17 cellular contexts compared by ENCODE assay signal in genomic region chr5:180099733-180100611, GRCh38. TPM values are rescaled to one million over a fixed set of nuclear protein-coding genes. Genes with fewer than 3 reads are reported as not detected.
A peak's percentile ranks its signal among the peaks of the same experiment; 100 is the strongest.
DNase-seq lines count a peak whose midpoint lies in the region; ATAC-seq and TF ChIP-seq lines count a peak whose summit lies in the region.
"Had no signal": no experiment of that assay in that cellular context is flagged by ENCODE, and none has a peak within 500 bp of the region (broad histone marks: within the 10 kb centered on the region; RNA-seq: fewer than 3 reads in every experiment).

No MANE protein-coding gene starts in this region.

- no peak overlapping the region for H3K4me2 ChIP-seq in osteoblast (ENCODE audit: insufficient read depth, low read length)

- intact Hi-C loops in left ventricle myocardium superior (cut with micrococcal nuclease) (no loop called here), left ventricle myocardium inferior (cut with micrococcal nuclease) (no loop called here)

- no peaks in the 10 kb centered on the region for H3K36me3 ChIP-seq in left ventricle myocardium inferior
- no peaks in the 10 kb centered on the region for H3K36me3 ChIP-seq in osteoblast (ENCODE audit: insufficient read depth, low read length)

- no peaks in the 10 kb centered on the region for H3K4me1 Mint-ChIP-seq in T-helper 2 cell treated with Interferon-gamma antibody and Interleukin-4, amounts not matched to agents 5 μg/mL and 100 μg/mL, for 36 hours (ENCODE audit: low read depth)

- H3K27ac ChIP-seq in left ventricle myocardium inferior (replicated peaks) (no peak overlapping the region), coronary artery (no peak overlapping the region), osteoblast (ENCODE audit: low read depth, low read length) (no peak overlapping the region)
- H3K27ac ChIP-seq: GM23248, RWPE1 had no signal

- H3K4me3 Mint-ChIP-seq in T-helper 2 cell treated with Interferon-gamma antibody and Interleukin-4, amounts not matched to agents 5 μg/mL and 100 μg/mL, for 36 hours = no peak overlapping the region

- no peaks in the 10 kb centered on the region for H3K4me1 ChIP-seq in left ventricle myocardium inferior
- peaks cover 3% of the 10 kb centered on the region for H3K4me1 ChIP-seq in osteoblast (ENCODE audit: insufficient read depth, low read length)

- no peaks in the 10 kb centered on the region for H4K20me1 ChIP-seq in osteoblast (ENCODE audit: insufficient read depth, low read length)

- H3K79me2 ChIP-seq in osteoblast (ENCODE audit: insufficient read depth, low read length) = no peaks in the 10 kb centered on the region

- H3K9me3 ChIP-seq in left ventricle myocardium inferior (replicated peaks) = no peaks in the 10 kb centered on the region
- H3K9me3 ChIP-seq in osteoblast (ENCODE audit: low read depth, low read length) = no peaks in the 10 kb centered on the region

- no peak overlapping the region for H2AFZ ChIP-seq in osteoblast (ENCODE audit: low read length)
- H2AFZ ChIP-seq: GM23248 had no signal

- no peak for ATAC-seq in left ventricle myocardium superior
- ATAC-seq in HG02798 (IDR thresholded peaks at IDR 0.05; ENCODE audit: poor library complexity, unreplicated experiment) = no peak
- ATAC-seq: HCT116 had no signal

- H3K27ac Mint-ChIP-seq in T-helper 2 cell treated with Interferon-gamma antibody and Interleukin-4, amounts not matched to agents 5 μg/mL and 100 μg/mL, for 36 hours = no peak overlapping the region

- H3K9me3 Mint-ChIP-seq in T-helper 2 cell treated with Interferon-gamma antibody and Interleukin-4, amounts not matched to agents 5 μg/mL and 100 μg/mL, for 36 hours = no peaks in the 10 kb centered on the region

- DNase-seq in left ventricle myocardium superior = peak; percentile 17
- no peak for DNase-seq in left ventricle myocardium inferior
- DNase-seq in coronary artery (ENCODE audit: low spot score) = peak; percentile 64
- peak; percentile 49 for DNase-seq in osteoblast (ENCODE audit: insufficient read length, low spot score, missing footprints)
- no peak for DNase-seq in HuH-7.5 (ENCODE audit: low spot score)
- DNase-seq in T-helper 2 cell treated with Interferon-gamma antibody and Interleukin-4, amounts not matched to agents 5 μg/mL and 100 μg/mL, for 36 hours (ENCODE audit: low spot score) = no peak
- DNase-seq: COR-L47; GM23248; KBM-7; MV-4-11; NCI-H1417 treated with DMSO at 0.1 percent for 48 hours; NCI-H1930; NK-92 treated with Interleukin-12 subunit alpha and Interleukin-12 subunit beta, amount 100 ng/mL, for 24 hours; OCI-M1 had no signal

- peaks cover 66% of the 10 kb centered on the region for H3K27me3 ChIP-seq in left ventricle myocardium inferior (ENCODE audit: low read depth)
- H3K27me3 ChIP-seq in osteoblast (ENCODE audit: insufficient read depth, low read length) = no peaks in the 10 kb centered on the region

- no peaks in the 10 kb centered on the region for H3K36me3 Mint-ChIP-seq in T-helper 2 cell treated with Interferon-gamma antibody and Interleukin-4, amounts not matched to agents 5 μg/mL and 100 μg/mL, for 36 hours (ENCODE audit: low read depth)

- H3K27me3 Mint-ChIP-seq in T-helper 2 cell treated with Interferon-gamma antibody and Interleukin-4, amounts not matched to agents 5 μg/mL and 100 μg/mL, for 36 hours (ENCODE audit: low read depth) = peaks cover 2% of the 10 kb centered on the region

- H3K4me3 ChIP-seq in left ventricle myocardium inferior = no peak overlapping the region
- no peak overlapping the region for H3K4me3 ChIP-seq in coronary artery
- H3K4me3 ChIP-seq in osteoblast (ENCODE audit: insufficient read depth, low read length) = no peak overlapping the region
- H3K4me3 ChIP-seq: GM23248 had no signal

- no peak for TF ChIP-seq CTCF in left ventricle myocardium inferior (IDR thresholded peaks at IDR 0.05; ENCODE audit: borderline replicate concordance)
- TF ChIP-seq CTCF in coronary artery (IDR thresholded peaks at IDR 0.05) = no peak
- no peak for TF ChIP-seq CTCF in osteoblast (IDR thresholded peaks at IDR 0.05; ENCODE audit: extremely low read depth, low read depth, low read length)

RNA-seq across cellular contexts. Expression of gene RNF130, which starts 28.4 kb away (rescaled TPM):
- 46.8 TPM for total RNA-seq in left ventricle myocardium superior
- total RNA-seq in left ventricle myocardium inferior = 45.9 TPM
- 25.0 and 28.6 TPM in 2 replicates for total RNA-seq in osteoblast

Comparison
In these comparisons a context has a peak if more than half of its experiments do, and no peak if none do; other contexts are left out.
1. DNase-seq: peak in left ventricle myocardium superior (single experiment), coronary artery (single experiment) and osteoblast (single experiment); none in left ventricle myocardium inferior (single experiment), HuH-7.5 (single experiment) and T-helper 2 cell treated with Interferon-gamma antibody and Interleukin-4, amounts not matched to agents 5 μg/mL and 100 μg/mL, for 36 hours (single experiment).